ENCODE assay signal across 12 cellular contexts in the genomic region with DNA sequence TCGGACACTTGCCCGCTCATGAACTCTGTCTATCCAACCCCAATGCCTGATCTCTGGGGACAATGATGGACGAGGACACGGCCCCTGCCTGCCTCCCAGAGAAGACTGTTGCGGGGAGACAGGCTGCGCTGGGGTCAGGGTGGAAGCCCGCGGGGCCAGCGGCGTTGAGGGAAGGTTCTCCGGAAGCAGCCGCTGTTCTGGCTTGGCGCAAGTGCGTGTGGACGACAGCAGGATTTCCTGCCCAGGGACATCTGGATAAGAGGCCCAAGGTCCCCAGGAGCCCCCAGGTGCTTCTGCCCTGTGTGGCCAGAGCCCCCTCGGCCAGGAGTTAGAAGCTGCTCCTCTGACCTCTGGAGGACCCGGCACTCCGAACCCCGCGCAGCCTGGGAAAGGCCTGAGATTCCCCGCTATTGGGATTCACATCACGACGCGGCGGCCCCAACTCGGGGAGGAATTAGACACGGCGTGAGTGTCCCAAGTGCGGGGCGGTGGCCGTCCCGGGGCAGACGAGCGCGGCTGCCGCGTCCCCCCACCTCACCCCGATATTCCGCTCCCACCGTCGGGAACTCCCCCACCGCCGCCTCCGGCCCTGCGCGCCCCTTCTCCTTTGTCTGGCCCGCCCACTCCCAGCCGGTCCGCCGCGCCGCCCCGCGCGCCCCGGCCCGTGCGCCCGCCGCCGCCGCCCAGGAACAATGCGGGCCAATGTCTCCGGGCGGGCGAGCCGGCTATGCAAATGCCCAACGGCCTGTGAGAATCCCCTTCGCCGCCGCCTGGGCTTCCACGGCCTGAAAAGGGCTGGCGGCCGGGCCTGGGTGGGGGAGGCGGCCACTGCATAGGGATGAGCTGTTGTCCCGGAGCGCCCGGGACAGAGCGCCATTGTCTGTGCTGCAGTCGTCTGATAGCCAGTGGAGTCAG. TPM values are rescaled to one million over a fixed set of nuclear protein-coding genes. Genes with fewer than 3 reads are reported as not detected.
DNase-seq lines count a peak whose midpoint lies in the region; TF ChIP-seq lines count a peak whose summit lies in the region.
"Had no signal": no experiment of that assay in that cellular context is flagged by ENCODE, and none has a peak within 500 bp of the region (broad histone marks: within the 10 kb centered on the region; RNA-seq: fewer than 3 reads in every experiment).

No MANE protein-coding gene starts in this region.

- peak overlapping the region; percentile 22 for H3K4me3 Mint-ChIP-seq in osteocyte (ENCODE audit: unreplicated experiment)
- H3K4me3 Mint-ChIP-seq in activated CD4-positive, alpha-beta T cell treated with anti-CD3 and anti-CD28 coated beads, Interleukin-2, amount 10 ng/mL, durations not matched to agents 7 days and 5 days = no peak overlapping the region
- H3K4me3 Mint-ChIP-seq: activated CD4-positive, alpha-beta T cell treated with anti-CD3 and anti-CD28 coated beads for 36 hours; activated naive CD4-positive, alpha-beta T cell treated with anti-CD3 and anti-CD28 coated beads, Interleukin-2, amount 10 ng/mL, durations not matched to agents 7 days and 5 days; stimulated activated naive CD8-positive, alpha-beta T cell treated with anti-CD3 and anti-CD28 coated beads, Interleukin-15, Interleukin-2, amounts not matched to agents 100 ng/mL and 50 ng/mL, for 24 hours had no signal

- H3K4me1 Mint-ChIP-seq in osteocyte (ENCODE audit: unreplicated experiment) = no peaks in the 10 kb centered on the region
- peaks cover 4% of the 10 kb centered on the region for H3K4me1 Mint-ChIP-seq in activated CD4-positive, alpha-beta T cell treated with anti-CD3 and anti-CD28 coated beads, Interleukin-2, amount 10 ng/mL, durations not matched to agents 7 days and 5 days

- TF ChIP-seq CTCF in osteocyte (IDR thresholded peaks at IDR 0.05) = no peak

- no peaks in the 10 kb centered on the region for H3K36me3 Mint-ChIP-seq in osteocyte (ENCODE audit: unreplicated experiment)
- H3K36me3 Mint-ChIP-seq in activated CD4-positive, alpha-beta T cell treated with anti-CD3 and anti-CD28 coated beads, Interleukin-2, amount 10 ng/mL, durations not matched to agents 7 days and 5 days (ENCODE audit: low read depth) = no peaks in the 10 kb centered on the region
- H3K36me3 Mint-ChIP-seq: activated naive CD4-positive, alpha-beta T cell treated with anti-CD3 and anti-CD28 coated beads, Interleukin-2, amount 10 ng/mL, durations not matched to agents 7 days and 5 days had no signal

- DNase-seq in ELF-1 (ENCODE audit: low read depth, low spot score) (peak; percentile 56), amygdala (lab: John Stamatoyannopoulos, UW) (peak in 55 of 56 donors; percentile 50 to 97 (median 89)), hypothalamus (lab: John Stamatoyannopoulos, UW) (peak in 50 of 51 donors; percentile 42 to 96 (median 88)), osteocyte (ENCODE audit: extremely low spot score, unreplicated experiment) (no peak), COLO668 (lab: John Stamatoyannopoulos, UW; ENCODE audit: unreplicated experiment) (no peak), AG08396 (ENCODE audit: low spot score) (no peak)
- no peak for DNase-seq in activated CD4-positive, alpha-beta T cell treated with anti-CD3 and anti-CD28 coated beads, Interleukin-2, amount 10 ng/mL, durations not matched to agents 7 days and 5 days
- no peak for DNase-seq in NK-92 treated with Interleukin-12 subunit alpha and Interleukin-12 subunit beta, amount 100 ng/mL, for 24 hours (lab: John Stamatoyannopoulos, UW)
- DNase-seq: activated CD4-positive, alpha-beta T cell treated with anti-CD3 and anti-CD28 coated beads for 36 hours; activated naive CD4-positive, alpha-beta T cell treated with anti-CD3 and anti-CD28 coated beads, Interleukin-2, amount 10 ng/mL, durations not matched to agents 7 days and 5 days had no signal

- POLR2A ChIA-PET in activated CD4-positive, alpha-beta T cell treated with anti-CD3 and anti-CD28 coated beads, Interleukin-2, amount 10 ng/mL, durations not matched to agents 7 days and 5 days (lab: Charles Lee) = no interaction called here

- no peaks in the 10 kb centered on the region for H3K9me3 Mint-ChIP-seq in osteocyte (ENCODE audit: unreplicated experiment)
- no peaks in the 10 kb centered on the region for H3K9me3 Mint-ChIP-seq in activated CD4-positive, alpha-beta T cell treated with anti-CD3 and anti-CD28 coated beads, Interleukin-2, amount 10 ng/mL, durations not matched to agents 7 days and 5 days
- H3K9me3 Mint-ChIP-seq: activated naive CD4-positive, alpha-beta T cell treated with anti-CD3 and anti-CD28 coated beads, Interleukin-2, amount 10 ng/mL, durations not matched to agents 7 days and 5 days; stimulated activated naive CD8-positive, alpha-beta T cell treated with anti-CD3 and anti-CD28 coated beads, Interleukin-15, Interleukin-2, amounts not matched to agents 100 ng/mL and 50 ng/mL, for 24 hours had no signal

- H3K27ac Mint-ChIP-seq in osteocyte (ENCODE audit: unreplicated experiment) = no peak overlapping the region
- no peak overlapping the region for H3K27ac Mint-ChIP-seq in activated CD4-positive, alpha-beta T cell treated with anti-CD3 and anti-CD28 coated beads, Interleukin-2, amount 10 ng/mL, durations not matched to agents 7 days and 5 days
- H3K27ac Mint-ChIP-seq: activated CD4-positive, alpha-beta T cell treated with anti-CD3 and anti-CD28 coated beads for 36 hours; activated naive CD4-positive, alpha-beta T cell treated with anti-CD3 and anti-CD28 coated beads, Interleukin-2, amount 10 ng/mL, durations not matched to agents 7 days and 5 days; stimulated activated naive CD8-positive, alpha-beta T cell treated with anti-CD3 and anti-CD28 coated beads, Interleukin-15, Interleukin-2, amounts not matched to agents 100 ng/mL and 50 ng/mL, for 24 hours had no signal

- peaks cover 35% of the 10 kb centered on the region for H3K27me3 Mint-ChIP-seq in osteocyte (ENCODE audit: unreplicated experiment)
- H3K27me3 Mint-ChIP-seq in activated CD4-positive, alpha-beta T cell treated with anti-CD3 and anti-CD28 coated beads, Interleukin-2, amount 10 ng/mL, durations not matched to agents 7 days and 5 days = peaks cover 35% of the 10 kb centered on the region

- CTCF ChIA-PET in activated CD4-positive, alpha-beta T cell treated with anti-CD3 and anti-CD28 coated beads, Interleukin-2, amount 10 ng/mL, durations not matched to agents 7 days and 5 days (lab: Charles Lee) = interaction anchor here (1.0 kb wide), 1 partner anchor 26 kb away, joined by 4 read pairs; no protein-coding TSS in a partner anchor

RNA-seq across cellular contexts. Expression of gene RHBG, which starts 19.1 kb away (rescaled TPM):
- total RNA-seq in osteocyte = not detected in 2 replicates
- total RNA-seq in activated CD4-positive, alpha-beta T cell treated with anti-CD3 and anti-CD28 coated beads, Interleukin-2, amount 10 ng/mL, durations not matched to agents 7 days and 5 days = not detected
- total RNA-seq: activated CD4-positive, alpha-beta T cell treated with anti-CD3 and anti-CD28 coated beads for 36 hours; K562 had no signal

RNA-seq across cellular contexts. Expression of gene TSACC, which starts 49.8 kb away (rescaled TPM):
- not detected in 2 replicates for total RNA-seq in osteocyte
- under 1 TPM; 0.50 to 0.89 TPM for total RNA-seq in activated CD4-positive, alpha-beta T cell treated with anti-CD3 and anti-CD28 coated beads, Interleukin-2, amount 10 ng/mL, durations not matched to agents 7 days and 5 days

RNA-seq across cellular contexts. Expression of gene CCT3, which starts 50.1 kb away (rescaled TPM):
- total RNA-seq in osteocyte = 192 and 193 TPM in 2 replicates
- total RNA-seq in activated CD4-positive, alpha-beta T cell treated with anti-CD3 and anti-CD28 coated beads, Interleukin-2, amount 10 ng/mL, durations not matched to agents 7 days and 5 days = 100 to 1,000 TPM; 186 to 228 TPM

Comparison
In these comparisons a context has a peak if more than half of its experiments do, and no peak if none do; other contexts are left out.
1. DNase-seq: peak in ELF-1 (single experiment), amygdala (55 of 56) and hypothalamus (50 of 51); none in osteocyte (single experiment), COLO668 (single experiment), AG08396 (single experiment), activated CD4-positive, alpha-beta T cell treated with anti-CD3 and anti-CD28 coated beads, Interleukin-2, amount 10 ng/mL, durations not matched to agents 7 days and 5 days (single experiment) and NK-92 treated with Interleukin-12 subunit alpha and Interleukin-12 subunit beta, amount 100 ng/mL, for 24 hours (single experiment).